1 cellular context compared by ENCODE assay signal in genomic region chr6:4018194-4019111, GRCh38.
A peak's percentile ranks its signal among the peaks of the same experiment; 100 is the strongest.
TF ChIP-seq lines count a peak whose summit lies in the region.

No MANE protein-coding gene starts in this region.

TF ChIP-seq in K562, 482 proteins besides CTCF, POLR2A, EP300 and RAD21 (continued from another document and continues in another):
- no peak for TF ChIP-seq ZNF407 (IDR thresholded peaks at IDR 0.05; ENCODE audit: low read depth)
- TF ChIP-seq ETV1 (tag; conservative IDR thresholded peaks at IDR 0.05; ENCODE audit: low read depth): peak; percentile 70
- TF ChIP-seq U2AF2 (optimal IDR thresholded peaks at IDR 0.05; ENCODE audit: low read depth, low read length): no peak
- no peak for TF ChIP-seq RBM14 (IDR thresholded peaks at IDR 0.05; ENCODE audit: borderline replicate concordance, insufficient read depth, low read depth, low read length)
- no peak for TF ChIP-seq SETDB1 (IDR thresholded peaks at IDR 0.05; ENCODE audit: low read length)
- TF ChIP-seq ZBTB17 (CRISPR knock-in tag; IDR thresholded peaks at IDR 0.05): peak; percentile 72; the same call in 1 of the 2 replicates
- no peak for TF ChIP-seq HEY1 (CRISPR knock-in tag; IDR thresholded peaks at IDR 0.05; ENCODE audit: borderline replicate concordance)
- TF ChIP-seq TAL1 (IDR thresholded peaks at IDR 0.05): no peak
- TF ChIP-seq PTRF (tag; IDR thresholded peaks at IDR 0.05): no peak
- peak; percentile 89; the same call in 1 of the 2 replicates for TF ChIP-seq POLR2AphosphoS2 (IDR thresholded peaks at IDR 0.05; ENCODE audit: low read length)
- TF ChIP-seq PHB (CRISPR knock-in tag; IDR thresholded peaks at IDR 0.05): no peak
- no peak for TF ChIP-seq SLC30A9 (CRISPR knock-in tag; IDR thresholded peaks at IDR 0.05)
- peak; percentile 18; the same call in 1 of the 2 replicates for TF ChIP-seq ZNF232 (CRISPR knock-in tag; IDR thresholded peaks at IDR 0.05)
- 0 out of 2 replicates have a peak, but pooled peaks have one; percentile 8 for TF ChIP-seq SMC3 (conservative IDR thresholded peaks at IDR 0.05; ENCODE audit: insufficient read depth, low read depth, low read length)
- no peak for TF ChIP-seq FOXJ2 (tag; IDR thresholded peaks at IDR 0.05)
- no peak for TF ChIP-seq RBM34 (IDR thresholded peaks at IDR 0.05; ENCODE audit: borderline replicate concordance, insufficient read depth, low read length)
- TF ChIP-seq PKNOX1 (IDR thresholded peaks at IDR 0.05): no peak
- no peak for TF ChIP-seq THRA (IDR thresholded peaks at IDR 0.05)
- TF ChIP-seq MBD2 (IDR thresholded peaks at IDR 0.05; ENCODE audit: borderline replicate concordance, low read depth): no peak
- TF ChIP-seq NFE2L1 (tag; IDR thresholded peaks at IDR 0.05; ENCODE audit: borderline replicate concordance, low read depth): no peak
- no peak for TF ChIP-seq ETV6 (IDR thresholded peaks at IDR 0.05; ENCODE audit: borderline replicate concordance in 1 of 2, low read depth in 2 of 2, low read length in 1 of 2)
- TF ChIP-seq ETV6 (CRISPR knock-in tag; IDR thresholded peaks at IDR 0.05; ENCODE audit: borderline replicate concordance): peak; percentile 85; the same call in 1 of the 2 replicates
- peak; percentile 63 for TF ChIP-seq PHF20 (IDR thresholded peaks at IDR 0.05; ENCODE audit: partially characterized antibody)
- peak; percentile 99 for TF ChIP-seq CTBP1 (IDR thresholded peaks at IDR 0.05; ENCODE audit: borderline replicate concordance)
- TF ChIP-seq TCF7 (IDR thresholded peaks at IDR 0.05; ENCODE audit: borderline replicate concordance): no peak; the same call in 1 of the 2 replicates
- TF ChIP-seq RBFOX2 (IDR thresholded peaks at IDR 0.05; ENCODE audit: low read depth, low read length): peak; percentile 97
- no peak for TF ChIP-seq SMAD2 (IDR thresholded peaks at IDR 0.05; ENCODE audit: low read depth, low read length)
- 0 out of 2 replicates have a peak, but pooled peaks have one; percentile 48 for TF ChIP-seq OTX1 (CRISPR knock-in tag; IDR thresholded peaks at IDR 0.05)
- TF ChIP-seq, protein P1, sequence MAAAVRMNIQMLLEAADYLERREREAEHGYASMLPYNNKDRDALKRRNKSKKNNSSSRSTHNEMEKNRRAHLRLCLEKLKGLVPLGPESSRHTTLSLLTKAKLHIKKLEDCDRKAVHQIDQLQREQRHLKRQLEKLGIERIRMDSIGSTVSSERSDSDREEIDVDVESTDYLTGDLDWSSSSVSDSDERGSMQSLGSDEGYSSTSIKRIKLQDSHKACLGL (CRISPR knock-in tag; IDR thresholded peaks at IDR 0.05; ENCODE audit: borderline replicate concordance, poor library complexity, severe bottlenecking): no peak
- no peak for TF ChIP-seq IRF1 (CRISPR knock-in tag; IDR thresholded peaks at IDR 0.05; ENCODE audit: borderline replicate concordance)
- no peak for TF ChIP-seq SIX5 (IDR thresholded peaks at IDR 0.05; ENCODE audit: borderline replicate concordance in 1 of 2, insufficient read depth in 1 of 2, low read depth in 1 of 2, low read length in 2 of 2)
- no peak for TF ChIP-seq ID3 (CRISPR knock-in tag; IDR thresholded peaks at IDR 0.05)
- TF ChIP-seq ID3 (tag; IDR thresholded peaks at IDR 0.05): peak; percentile 74
- 0 out of 2 replicates have a peak, but pooled peaks have one; percentile 22 for TF ChIP-seq BRD4 (IDR thresholded peaks at IDR 0.05)
- peak; percentile 25; the same call in 1 of the 2 replicates for TF ChIP-seq LEF1 (IDR thresholded peaks at IDR 0.05)
- TF ChIP-seq CCNT2 (IDR thresholded peaks at IDR 0.05; ENCODE audit: borderline replicate concordance, extremely low read depth, insufficient read length, low read depth, low read length): peak; percentile 89
- 0 out of 2 replicates have a peak, but pooled peaks have one; percentile 12 for TF ChIP-seq GATAD2A (IDR thresholded peaks at IDR 0.05)
- no peak; a peak in 1 of 4 replicates for TF ChIP-seq KDM1A (IDR thresholded peaks at IDR 0.05)
- TF ChIP-seq ZNF780A (CRISPR knock-in tag; IDR thresholded peaks at IDR 0.05): no peak
- TF ChIP-seq TEAD2 (tag; IDR thresholded peaks at IDR 0.05): no peak
- peak; percentile 85 for TF ChIP-seq GMEB1 (CRISPR knock-in tag; IDR thresholded peaks at IDR 0.05)
- no peak for TF ChIP-seq RBM17 (IDR thresholded peaks at IDR 0.05; ENCODE audit: borderline replicate concordance, low read depth, low read length)
- TF ChIP-seq ZNF347 (CRISPR knock-in tag; IDR thresholded peaks at IDR 0.05; ENCODE audit: low read depth): no peak
- TF ChIP-seq, protein P2, sequence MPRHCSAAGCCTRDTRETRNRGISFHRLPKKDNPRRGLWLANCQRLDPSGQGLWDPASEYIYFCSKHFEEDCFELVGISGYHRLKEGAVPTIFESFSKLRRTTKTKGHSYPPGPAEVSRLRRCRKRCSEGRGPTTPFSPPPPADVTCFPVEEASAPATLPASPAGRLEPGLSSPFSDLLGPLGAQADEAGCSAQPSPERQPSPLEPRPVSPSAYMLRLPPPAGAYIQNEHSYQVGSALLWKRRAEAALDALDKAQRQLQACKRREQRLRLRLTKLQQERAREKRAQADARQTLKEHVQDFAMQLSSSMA (CRISPR knock-in tag; IDR thresholded peaks at IDR 0.05): peak; percentile 92; the same call in 1 of the 2 replicates
- peak; percentile 60 for TF ChIP-seq RBM22 (IDR thresholded peaks at IDR 0.05; ENCODE audit: low read depth, low read length, poor library complexity, severe bottlenecking)
- TF ChIP-seq NFIC (IDR thresholded peaks at IDR 0.05): peak; percentile 54
- peak; percentile 84 for TF ChIP-seq SP1 (CRISPR knock-in tag; IDR thresholded peaks at IDR 0.05)
- no peak for TF ChIP-seq PTTG1 (tag; IDR thresholded peaks at IDR 0.05; ENCODE audit: low read depth)
- TF ChIP-seq TRIM24 (IDR thresholded peaks at IDR 0.05): peak in 1 of 2 experiments; percentile 32; a peak in 1 of 4 replicates
- TF ChIP-seq, protein P3, sequence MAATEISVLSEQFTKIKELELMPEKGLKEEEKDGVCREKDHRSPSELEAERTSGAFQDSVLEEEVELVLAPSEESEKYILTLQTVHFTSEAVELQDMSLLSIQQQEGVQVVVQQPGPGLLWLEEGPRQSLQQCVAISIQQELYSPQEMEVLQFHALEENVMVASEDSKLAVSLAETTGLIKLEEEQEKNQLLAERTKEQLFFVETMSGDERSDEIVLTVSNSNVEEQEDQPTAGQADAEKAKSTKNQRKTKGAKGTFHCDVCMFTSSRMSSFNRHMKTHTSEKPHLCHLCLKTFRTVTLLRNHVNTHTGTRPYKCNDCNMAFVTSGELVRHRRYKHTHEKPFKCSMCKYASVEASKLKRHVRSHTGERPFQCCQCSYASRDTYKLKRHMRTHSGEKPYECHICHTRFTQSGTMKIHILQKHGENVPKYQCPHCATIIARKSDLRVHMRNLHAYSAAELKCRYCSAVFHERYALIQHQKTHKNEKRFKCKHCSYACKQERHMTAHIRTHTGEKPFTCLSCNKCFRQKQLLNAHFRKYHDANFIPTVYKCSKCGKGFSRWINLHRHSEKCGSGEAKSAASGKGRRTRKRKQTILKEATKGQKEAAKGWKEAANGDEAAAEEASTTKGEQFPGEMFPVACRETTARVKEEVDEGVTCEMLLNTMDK (IDR thresholded peaks at IDR 0.05; ENCODE audit: borderline replicate concordance, insufficient read depth, low read depth, low read length, poor library complexity, severe bottlenecking): peak; percentile 7
